Comparison of ENCODE assay signal across 11 cellular contexts in the genomic region with DNA sequence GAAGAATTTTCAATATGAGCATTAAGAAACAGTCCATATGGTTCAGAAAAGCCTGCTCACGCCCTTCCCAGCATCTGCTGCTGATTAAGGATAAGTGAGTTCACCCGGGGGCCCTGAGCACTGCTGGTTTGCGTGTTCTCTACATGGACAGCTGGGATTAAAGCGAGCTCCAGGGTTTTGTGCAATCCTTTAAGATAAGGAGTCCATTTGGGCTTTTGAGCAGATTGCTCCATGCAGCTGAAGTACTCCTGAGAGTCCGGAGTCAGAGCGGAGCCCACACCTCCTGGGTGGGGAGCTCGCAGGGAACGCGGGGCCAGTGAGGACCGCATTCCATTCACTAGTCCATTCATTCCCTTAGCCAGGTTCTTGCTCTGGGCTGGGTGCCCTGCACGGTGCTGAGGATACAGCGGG.
DNase-seq lines count a peak whose midpoint lies in the region; ATAC-seq and TF ChIP-seq lines count a peak whose summit lies in the region.
"Had no signal": no experiment of that assay in that cellular context is flagged by ENCODE, and none has a peak within 500 bp of the region (broad histone marks: within the 10 kb centered on the region; RNA-seq: fewer than 3 reads in every experiment).

No MANE protein-coding gene starts in this region.

- no peak overlapping the region for H2BK15ac ChIP-seq in H9 (ENCODE audit: low read depth, low read length)

- no peak overlapping the region for H4K91ac ChIP-seq in H9 (ENCODE audit: insufficient read length, low read depth, low read length)

- H3K9me3 ChIP-seq in H9 (ENCODE audit: control insufficient read depth, low read depth, low read length) = no peaks in the 10 kb centered on the region
- H3K9me3 ChIP-seq: A549 had no signal

- no peak overlapping the region for H3T11ph ChIP-seq in H9 (ENCODE audit: low read length)

- DNase-seq in natural killer cell treated with Interleukin-12 subunit alpha and Interleukin-12 subunit beta and Interleukin-15 and Interleukin-18, amount 100 ng/mL, for 72 hours (ENCODE audit: low spot score) = peak; percentile 51
- DNase-seq in natural killer cell (no peak), fibroblast of mammary gland (ENCODE audit: low read depth) (peak; percentile 96), iPS-NIHi11 (ENCODE audit: low spot score) (no peak), H9 (no peak), SKM-1 treated with dmso at 0.1 percent for 144 hours (lab: John Stamatoyannopoulos, UW; ENCODE audit: unreplicated experiment) (no peak)
- DNase-seq: activated CD8-positive, alpha-beta memory T cell treated with anti-CD3 and anti-CD28 coated beads, Interleukin-2, amount 50 U/mL, for 4 hours; T-helper 17 cell had no signal

- H3K27me3 ChIP-seq in H9 (ENCODE audit: insufficient read depth, low read length) = no peaks in the 10 kb centered on the region

- H3K27ac ChIP-seq in H9 (ENCODE audit: insufficient read length, low read depth, low read length) = no peak overlapping the region
- H3K27ac ChIP-seq: A549 had no signal

- peaks cover 0 to 9% of the 10 kb centered on the region in 2 donors for H3K27me3 Mint-ChIP-seq in natural killer cell treated with Interleukin-12 subunit alpha and Interleukin-12 subunit beta and Interleukin-15 and Interleukin-18, amount 100 ng/mL, for 72 hours
- peaks cover 0 to 16% of the 10 kb centered on the region in 2 donors for H3K27me3 Mint-ChIP-seq in natural killer cell (ENCODE audit: low read depth in 2 of 2)
- peaks cover 24% of the 10 kb centered on the region for H3K27me3 Mint-ChIP-seq in nephron (ENCODE audit: low read depth)
- H3K27me3 Mint-ChIP-seq in H9 (ENCODE audit: low read depth) = no peaks in the 10 kb centered on the region; the same call in 1 of the 2 replicates

- H3K14ac ChIP-seq in H9 (ENCODE audit: insufficient read depth, low read length) = no peak overlapping the region

- no peaks in the 10 kb centered on the region for H3K36me3 Mint-ChIP-seq in natural killer cell treated with Interleukin-12 subunit alpha and Interleukin-12 subunit beta and Interleukin-15 and Interleukin-18, amount 100 ng/mL, for 72 hours
- no peaks in the 10 kb centered on the region for H3K36me3 Mint-ChIP-seq in natural killer cell
- no peaks in the 10 kb centered on the region for H3K36me3 Mint-ChIP-seq in nephron (ENCODE audit: low read depth)
- H3K36me3 Mint-ChIP-seq in H9 (ENCODE audit: insufficient read depth in 1 of 3, low read depth in 3 of 3) = no peaks in the 10 kb centered on the region

- no peak for TF ChIP-seq CTCF in natural killer cell (IDR thresholded peaks at IDR 0.05)
- TF ChIP-seq CTCF in fibroblast of mammary gland (conservative IDR thresholded peaks at IDR 0.05; ENCODE audit: control insufficient read depth, insufficient read depth, low read depth, low read length) = no peak
- no peak for TF ChIP-seq CTCF in nephron (IDR thresholded peaks at IDR 0.05; ENCODE audit: unreplicated experiment in 3 of 3)
- no peak for TF ChIP-seq CTCF in H9 (conservative IDR thresholded peaks at IDR 0.05)

- no peak overlapping the region for H2BK5ac ChIP-seq in H9 (ENCODE audit: insufficient read length, low read length)

- no peak overlapping the region for H2BK20ac ChIP-seq in H9 (ENCODE audit: low read depth, low read length, poor library complexity, severe bottlenecking)

- H4K5ac ChIP-seq in H9 (ENCODE audit: insufficient read length, low read depth, low read length) = no peak overlapping the region

- no peak overlapping the region for H2BK12ac ChIP-seq in H9 (ENCODE audit: insufficient read length, low read depth, low read length)

- H2AK5ac ChIP-seq in H9 (ENCODE audit: insufficient read length, low read length) = no peak overlapping the region

- H4K8ac ChIP-seq in H9 (replicated peaks; ENCODE audit: insufficient read length, low read depth, low read length) = no peak overlapping the region

- H3K79me1 ChIP-seq in H9 (ENCODE audit: insufficient read depth, low read depth, low read length, poor library complexity, severe bottlenecking) = no peaks in the 10 kb centered on the region

- H3K56ac ChIP-seq in H9 (ENCODE audit: insufficient read length, low read depth, low read length) = no peak overlapping the region

- H3K18ac ChIP-seq in H9 (ENCODE audit: insufficient read length, low read depth, low read length) = no peak overlapping the region

- intact Hi-C loops in natural killer cell (cut with micrococcal nuclease) = no loop called here

- H3K4me3 ChIP-seq in fibroblast of mammary gland (ENCODE audit: control insufficient read depth, low read depth, low read length) = no peak overlapping the region
- H3K4me3 ChIP-seq: A549 had no signal

- no peak overlapping the region for H3K4ac ChIP-seq in H9 (ENCODE audit: low read depth, low read length)

- no peak overlapping the region for H3K27ac Mint-ChIP-seq in natural killer cell treated with Interleukin-12 subunit alpha and Interleukin-12 subunit beta and Interleukin-15 and Interleukin-18, amount 100 ng/mL, for 72 hours
- H3K27ac Mint-ChIP-seq in natural killer cell (no peak overlapping the region), nephron (peak overlapping the region; percentile 72 to 94 (median 91)), H9 (no peak overlapping the region)
- H3K27ac Mint-ChIP-seq: T-helper 17 cell had no signal

- H3K9ac ChIP-seq in H9 (ENCODE audit: extremely low read depth, insufficient read length, low read length) = no peak overlapping the region

- H3K4me2 ChIP-seq in H9 (ENCODE audit: insufficient read depth, insufficient read length, low read length) = no peak overlapping the region
- H3K4me2 ChIP-seq: A549 had no signal

- no peaks in the 10 kb centered on the region for H3K23me2 ChIP-seq in H9 (ENCODE audit: insufficient read length, low read depth, low read length, poor library complexity, severe bottlenecking)

- H3K4me1 ChIP-seq in H9 (ENCODE audit: insufficient read depth, low read length) = no peaks in the 10 kb centered on the region
- H3K4me1 ChIP-seq: A549 had no signal

- no peak for ATAC-seq in natural killer cell treated with Interleukin-12 subunit alpha and Interleukin-12 subunit beta and Interleukin-15 and Interleukin-18, amount 100 ng/mL, for 72 hours
- no peak for ATAC-seq in natural killer cell
- ATAC-seq in GM21717 (IDR thresholded peaks at IDR 0.05; ENCODE audit: unreplicated experiment) = no peak
- ATAC-seq: A549, T-helper 17 cell had no signal

- no peak overlapping the region for H3K23ac ChIP-seq in H9 (ENCODE audit: insufficient read length, low read depth, low read length)

- H3K79me2 ChIP-seq in H9 (ENCODE audit: insufficient read depth, low read length) = no peaks in the 10 kb centered on the region

- no peaks in the 10 kb centered on the region for H4K20me1 ChIP-seq in H9 (ENCODE audit: control insufficient read depth, insufficient read depth, insufficient read length)

- H3K4me1 Mint-ChIP-seq in natural killer cell treated with Interleukin-12 subunit alpha and Interleukin-12 subunit beta and Interleukin-15 and Interleukin-18, amount 100 ng/mL, for 72 hours (ENCODE audit: low read depth in 2 of 2) = peaks cover 0 to 3% of the 10 kb centered on the region in 2 donors
- H3K4me1 Mint-ChIP-seq in natural killer cell (no peaks in the 10 kb centered on the region), nephron (peaks cover 25% of the 10 kb centered on the region), H9 (peaks cover 7 to 17% of the 10 kb centered on the region in 2 experiments; a peak in 3 of 4 replicates)
- H3K4me1 Mint-ChIP-seq: T-helper 17 cell had no signal

- H2AFZ ChIP-seq in H9 (ENCODE audit: low read length) = no peak overlapping the region

- no peak overlapping the region for H2BK120ac ChIP-seq in H9 (ENCODE audit: low read depth, low read length, poor library complexity, severe bottlenecking)

- no peak overlapping the region for H3K4me3 Mint-ChIP-seq in natural killer cell treated with Interleukin-12 subunit alpha and Interleukin-12 subunit beta and Interleukin-15 and Interleukin-18, amount 100 ng/mL, for 72 hours
- no peak overlapping the region for H3K4me3 Mint-ChIP-seq in natural killer cell
- peak overlapping the region; percentile 15 to 34 (median 16) for H3K4me3 Mint-ChIP-seq in nephron
- no peak overlapping the region for H3K4me3 Mint-ChIP-seq in H9
- H3K4me3 Mint-ChIP-seq: T-helper 17 cell had no signal

- no peaks in the 10 kb centered on the region for H3K9me3 Mint-ChIP-seq in natural killer cell treated with Interleukin-12 subunit alpha and Interleukin-12 subunit beta and Interleukin-15 and Interleukin-18, amount 100 ng/mL, for 72 hours
- H3K9me3 Mint-ChIP-seq in natural killer cell = no peaks in the 10 kb centered on the region
- H3K9me3 Mint-ChIP-seq in nephron = no peaks in the 10 kb centered on the region
- H3K9me3 Mint-ChIP-seq in H9 = peaks cover 0 to 3% of the 10 kb centered on the region in 2 experiments; a peak in 1 of 5 replicates

- no CpG with 5 or more reads among the region's 12 CpGs for WGBS in H9 (ENCODE audit: extremely low coverage, insufficient read length, low lambda C conversion rate)

Comparison
In these comparisons a context has a peak if more than half of its experiments do, and no peak if none do; other contexts are left out.
1. DNase-seq: peak in natural killer cell treated with Interleukin-12 subunit alpha and Interleukin-12 subunit beta and Interleukin-15 and Interleukin-18, amount 100 ng/mL, for 72 hours (single experiment) and fibroblast of mammary gland (single experiment); none in natural killer cell (single experiment), iPS-NIHi11 (single experiment), H9 (single experiment) and SKM-1 treated with dmso at 0.1 percent for 144 hours (single experiment).
2. H3K27ac Mint-ChIP-seq: peak in nephron (3 of 3); none in natural killer cell treated with Interleukin-12 subunit alpha and Interleukin-12 subunit beta and Interleukin-15 and Interleukin-18, amount 100 ng/mL, for 72 hours (0 of 2), natural killer cell (0 of 2) and H9 (0 of 3).
3. H3K4me3 Mint-ChIP-seq: peak in nephron (3 of 3); none in natural killer cell treated with Interleukin-12 subunit alpha and Interleukin-12 subunit beta and Interleukin-15 and Interleukin-18, amount 100 ng/mL, for 72 hours (single experiment), natural killer cell (single experiment) and H9 (0 of 2).